In the genomic region with DNA sequence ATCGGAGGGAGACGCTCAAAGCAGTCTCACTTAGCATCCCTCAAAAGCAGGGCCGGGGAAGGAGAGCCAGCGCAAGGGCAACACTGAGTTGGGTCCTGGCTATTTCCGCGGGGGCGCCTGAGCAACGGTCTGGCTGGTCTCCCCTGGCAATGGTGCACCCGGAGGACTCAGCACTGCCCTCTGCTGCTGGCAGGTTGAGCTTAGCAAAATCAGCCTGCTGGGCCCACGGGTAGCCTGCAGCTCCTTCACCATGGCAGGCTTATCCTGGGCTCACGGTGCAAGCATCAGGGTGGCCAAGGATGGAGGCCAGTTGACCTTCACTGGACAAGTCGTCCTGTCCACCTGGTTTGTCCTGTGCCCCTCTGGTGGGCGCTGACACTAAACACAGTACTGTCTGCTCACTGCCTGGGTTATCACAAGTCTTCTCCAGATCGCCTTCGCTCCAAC, we compare ENCODE assay signal across 8 cellular contexts. TPM values are rescaled to one million over a fixed set of nuclear protein-coding genes. Genes with fewer than 3 reads are reported as not detected.
A peak's percentile ranks its signal among the peaks of the same experiment; 100 is the strongest.
DNase-seq lines count a peak whose midpoint lies in the region; ATAC-seq, FAIRE-seq and TF ChIP-seq lines count a peak whose summit lies in the region.

No MANE protein-coding gene starts in this region.

- H3K9me1 ChIP-seq in endothelial cell of umbilical vein (replicated peaks; ENCODE audit: control insufficient read depth, extremely low read depth, insufficient read depth, low read length): no peaks in the 10 kb centered on the region

- no peak overlapping the region for H3K4me2 ChIP-seq in endothelial cell of umbilical vein (ENCODE audit: insufficient read depth, low read length)

- no peaks in the 10 kb centered on the region for H3K36me3 ChIP-seq in endothelial cell of umbilical vein (ENCODE audit: control insufficient read depth in 2 of 2, extremely low read depth in 1 of 2, insufficient read depth in 2 of 2, low read length in 2 of 2)

- no peaks in the 10 kb centered on the region for H3K27me3 ChIP-seq in endothelial cell of umbilical vein (ENCODE audit: control insufficient read depth in 2 of 2, insufficient read depth in 2 of 2, low read length in 2 of 2)

- peak; percentile 46 for FAIRE-seq in endothelial cell of umbilical vein (lab: Jason Lieb, UNC)

- intact Hi-C loops in endothelial cell of umbilical vein (cut with micrococcal nuclease): loop anchor here (1.0 kb wide), 3 partner anchors 147 to 400 kb away; a partner anchor contains a TSS

- no peak overlapping the region for H3K4me3 ChIP-seq in endothelial cell of umbilical vein (replicated peaks in 1 of 3; ENCODE audit: insufficient read depth in 1 of 3, low read depth in 1 of 3, low read length in 3 of 3)

- H3K9ac ChIP-seq in endothelial cell of umbilical vein (replicated peaks; ENCODE audit: extremely low read depth, insufficient read depth, low read length): no peak overlapping the region

- H3K4me1 ChIP-seq in endothelial cell of umbilical vein (ENCODE audit: control insufficient read depth, extremely low read depth, insufficient read depth, low read length): no peaks in the 10 kb centered on the region

- no peak for ATAC-seq in HG02852 (IDR thresholded peaks at IDR 0.05; ENCODE audit: unreplicated experiment)

- TF ChIP-seq CTCF in endothelial cell of umbilical vein (IDR thresholded peaks at IDR 0.05; ENCODE audit: extremely low read depth in 1 of 2, insufficient read depth in 1 of 2, low read depth in 1 of 2, low read length in 2 of 2): peak; percentile 47 to 96

- no peak overlapping the region for H3K27ac ChIP-seq in endothelial cell of umbilical vein (ENCODE audit: insufficient read depth, low read depth, low read length)

- peak overlapping the region; percentile 35 for H2AFZ ChIP-seq in endothelial cell of umbilical vein (ENCODE audit: low read depth, low read length)

- TF ChIP-seq POLR2A in endothelial cell of umbilical vein (IDR thresholded peaks at IDR 0.05; ENCODE audit: low read depth, low read length): no peak

- POLR2A ChIA-PET in endothelial cell of umbilical vein (lab: Charles Lee): interaction anchor here (0.6 to 1.0 kb wide), 4 partner anchors 18 to 246 kb away, joined by 3 to 7 read pairs (median 5); a partner anchor contains a TSS

- dilution Hi-C loops in endothelial cell of umbilical vein (cut with MboI; ENCODE audit: extremely low pct_ligation_motif_present, low sequenced_read_pairs): no loop called here

- H4K20me1 ChIP-seq in endothelial cell of umbilical vein (replicated peaks; ENCODE audit: control insufficient read depth, extremely low read depth, insufficient read depth, low read length): no peaks in the 10 kb centered on the region

- CTCF ChIA-PET in endothelial cell of umbilical vein (lab: Charles Lee): interaction anchor here (0.6 to 8.6 kb wide), 51 partner anchors 9 to 416 kb away, joined by 3 to 169 read pairs (median 4); a partner anchor contains a TSS

- BruUV-seq in endothelial cell of umbilical vein (replicated peaks; lab: Mats Ljungman, UMichigan): no TSS peak

- H3K79me2 ChIP-seq in endothelial cell of umbilical vein (ENCODE audit: control insufficient read depth, insufficient read depth, low read length): no peaks in the 10 kb centered on the region

- no peaks in the 10 kb centered on the region for H3K9me3 ChIP-seq in endothelial cell of umbilical vein (replicated peaks; ENCODE audit: control insufficient read depth, insufficient read depth, low read length)

- DNase-seq in SIG-M5 treated with dmso at 0.1 percent for 504 hours (lab: John Stamatoyannopoulos, UW; ENCODE audit: unreplicated experiment) (peak; percentile 47), SIG-M5 (lab: John Stamatoyannopoulos, UW) (no peak), NCI-H69 (lab: John Stamatoyannopoulos, UW) (peak; percentile 66), endothelial cell of umbilical vein (ENCODE audit: low read depth, low spot score) (peak; percentile 71), myocyte (ENCODE audit: low read depth) (peak; percentile 63)
- DNase-seq in activated CD8-positive, alpha-beta memory T cell treated with anti-CD3 and anti-CD28 coated beads for 1 hour (ENCODE audit: extremely low read depth in 1 of 2, low read depth in 1 of 2): peak; percentile 41 to 44
- DNase-seq in stimulated activated CD8-positive, alpha-beta memory T cell treated with anti-CD3 and anti-CD28 coated beads, Interleukin-7, amount 100 ng/mL, for 48 hours (ENCODE audit: extremely low read depth in 1 of 2, low read depth in 1 of 2): peak; percentile 24 to 37

TF ChIP-seq in endothelial cell of umbilical vein, 7 proteins besides CTCF, POLR2A, EP300 and RAD21:
- TF ChIP-seq JUN (IDR thresholded peaks at IDR 0.05; ENCODE audit: borderline replicate concordance, insufficient read depth, insufficient read length, low read depth): no peak

RNA-seq across cellular contexts. Expression of a gene that starts 14.4 kb away (rescaled TPM):
- 1.2 TPM in 2 replicates for total RNA-seq in endothelial cell of umbilical vein
- polyA plus RNA-seq in endothelial cell of umbilical vein: 0.11 and 0.25 TPM in 2 replicates
- 0.12 and 0.47 TPM in 2 replicates for polyA plus RNA-seq in endothelial cell of umbilical vein (2011; cell fraction: cytosol; rRNA removed)
- polyA plus RNA-seq in endothelial cell of umbilical vein (2011; cell fraction: nucleus; rRNA removed): 0.09 and 0.22 TPM in 2 replicates
- 0.18 and 0.21 TPM in 2 replicates for polyA plus RNA-seq in endothelial cell of umbilical vein (2012)
- polyA minus RNA-seq in endothelial cell of umbilical vein: 0.23 TPM in 1 of 2 replicates, not detected in the other
- 8.3 TPM for polyA minus RNA-seq in endothelial cell of umbilical vein (2011; cell fraction: cytosol; rRNA and poly(A)+ RNA removed)
- polyA minus RNA-seq in endothelial cell of umbilical vein (2011; cell fraction: nucleus; rRNA and poly(A)+ RNA removed): 0.63 TPM in 1 of 2 replicates, not detected in the other
- total RNA-seq in myocyte: 2.8 and 3.4 TPM in 2 replicates
- polyA plus RNA-seq in myocyte (2012): 1.8 TPM

RNA-seq across cellular contexts. Expression of a gene that starts 46.2 kb away (rescaled TPM):
- not detected in 2 replicates for total RNA-seq in endothelial cell of umbilical vein
- polyA plus RNA-seq in endothelial cell of umbilical vein: not detected in 2 replicates
- not detected in 2 replicates for polyA plus RNA-seq in endothelial cell of umbilical vein (2011; cell fraction: cytosol; rRNA removed)
- not detected in 2 replicates for polyA plus RNA-seq in endothelial cell of umbilical vein (2011; cell fraction: nucleus; rRNA removed)
- not detected in 2 replicates for polyA plus RNA-seq in endothelial cell of umbilical vein (2012)
- polyA minus RNA-seq in endothelial cell of umbilical vein: not detected in 2 replicates
- not detected for polyA minus RNA-seq in endothelial cell of umbilical vein (2011; cell fraction: cytosol; rRNA and poly(A)+ RNA removed)
- not detected in 2 replicates for polyA minus RNA-seq in endothelial cell of umbilical vein (2011; cell fraction: nucleus; rRNA and poly(A)+ RNA removed)
- total RNA-seq in myocyte: 3.8 and 5.6 TPM in 2 replicates
- 0.76 TPM for polyA plus RNA-seq in myocyte (2012)
